ENCODE assay signal across 23 cellular contexts in the genomic region with DNA sequence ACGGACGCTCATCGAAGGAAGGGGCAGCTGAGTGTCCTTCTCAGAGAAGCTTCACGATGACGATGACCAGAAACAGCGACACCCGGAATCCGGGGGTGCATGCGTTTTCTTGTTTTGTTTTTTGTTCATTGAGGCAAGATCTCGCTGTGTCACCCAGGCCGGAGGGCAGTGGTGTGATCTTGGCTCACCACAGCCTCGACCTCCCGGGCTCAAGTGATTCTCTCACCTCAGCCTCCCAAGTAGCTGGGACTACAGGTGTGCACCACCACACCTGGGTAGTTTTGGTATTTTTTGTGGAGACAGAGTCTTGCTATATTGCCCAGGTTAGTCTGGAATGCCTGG. TPM values are rescaled to one million over a fixed set of nuclear protein-coding genes. Genes with fewer than 3 reads are reported as not detected.
"Had no signal": no experiment of that assay in that cellular context is flagged by ENCODE, and none has a peak within 500 bp of the region (broad histone marks: within the 10 kb centered on the region; RNA-seq: fewer than 3 reads in every experiment).

No MANE protein-coding gene starts in this region.

- H3K36me3 ChIP-seq: neural progenitor cell, prostate gland had no signal

- H3K36me3 Mint-ChIP-seq: type B pancreatic cell had no signal

- H3K27ac ChIP-seq: dorsolateral prefrontal cortex, hepatocyte, lower lobe of right lung, neural progenitor cell, prostate gland, right atrium auricular region, sigmoid colon, testis, tibial artery had no signal

- H3K4me1 ChIP-seq: lower lobe of right lung, prostate gland, right atrium auricular region, sigmoid colon, tibial artery had no signal

- H3K4me3 ChIP-seq: dorsolateral prefrontal cortex, hepatocyte, lower lobe of right lung, neural progenitor cell, prostate gland, right atrium auricular region, sigmoid colon, testis, tibial artery had no signal

- H3K27ac Mint-ChIP-seq: nephron; neural progenitor cell; stimulated activated memory B cell treated with anti-CD40 and anti-IgM and Interleukin-4, amounts not matched to agents 10 μg/mL and 1 μg/mL and 100 μg/mL, for 72 hours; type B pancreatic cell had no signal

- DNase-seq: cerebellar nuclear complex; effector CD4-positive, alpha-beta T cell; kidney glomerular epithelial cell; left colon; left ventricle myocardium superior; lower lobe of right lung; nucleus accumbens; stimulated activated CD4-positive, alpha-beta T cell treated with anti-CD3 and anti-CD28 coated beads, Interleukin-2, amount 100 ng/mL, for 24 hours; stimulated activated CD4-positive, alpha-beta T cell treated with anti-CD3 and anti-CD28 coated beads, Interleukin-4, amount 100 ng/mL, for 24 hours; stimulated activated naive CD8-positive, alpha-beta T cell treated with anti-CD3 and anti-CD28 coated beads, Interleukin-15, Interleukin-2, amounts not matched to agents 100 U/mL and 50 U/mL, for 24 hours; substantia nigra; testis had no signal

- H3K9me3 Mint-ChIP-seq: nephron; neural progenitor cell; stimulated activated memory B cell treated with anti-CD40 and anti-IgM and Interleukin-4, amounts not matched to agents 10 μg/mL and 1 μg/mL and 100 μg/mL, for 72 hours; type B pancreatic cell had no signal

- H3K4me3 Mint-ChIP-seq: nephron; neural progenitor cell; stimulated activated memory B cell treated with anti-CD40 and anti-IgM and Interleukin-4, amounts not matched to agents 10 μg/mL and 1 μg/mL and 100 μg/mL, for 72 hours; type B pancreatic cell had no signal

- ATAC-seq: left colon; left ventricle myocardium superior; lower lobe of right lung; stimulated activated memory B cell treated with anti-CD40 and anti-IgM and Interleukin-4, amounts not matched to agents 10 μg/mL and 1 μg/mL and 100 μg/mL, for 72 hours; stimulated activated naive CD8-positive, alpha-beta T cell treated with anti-CD3 and anti-CD28 coated beads, Interleukin-15, Interleukin-2, amounts not matched to agents 100 U/mL and 50 U/mL, for 24 hours had no signal

- H3K27me3 ChIP-seq: dorsolateral prefrontal cortex, hepatocyte, neural progenitor cell, right atrium auricular region, sigmoid colon, testis, tibial artery had no signal

- H3K4me1 Mint-ChIP-seq: stimulated activated memory B cell treated with anti-CD40 and anti-IgM and Interleukin-4, amounts not matched to agents 10 μg/mL and 1 μg/mL and 100 μg/mL, for 72 hours had no signal

- H3K27me3 Mint-ChIP-seq: stimulated activated memory B cell treated with anti-CD40 and anti-IgM and Interleukin-4, amounts not matched to agents 10 μg/mL and 1 μg/mL and 100 μg/mL, for 72 hours; type B pancreatic cell had no signal

- H3K9me3 ChIP-seq: lower lobe of right lung, prostate gland, right atrium auricular region, sigmoid colon, testis, tibial artery had no signal

RNA-seq across cellular contexts. Expression of a gene that starts 39.7 kb away (rescaled TPM):
- total RNA-seq: left ventricle myocardium superior, right atrium auricular region, sigmoid colon, skeletal muscle tissue had no signal
